ENCODE assay signal across 34 cellular contexts in genomic region chr16:80226499-80226898, GRCh38.
"Had no signal": no experiment of that assay in that cellular context is flagged by ENCODE, and none has a peak within 500 bp of the region (broad histone marks: within the 10 kb centered on the region; RNA-seq: fewer than 3 reads in every experiment).

No MANE protein-coding gene starts in this region.

- DNase-seq: Karpas-422, Kasumi-1, MG63, MM.1S, MV-4-11, NCI-H1048, NCI-H1092, NCI-H1092 treated with DMSO at 0.1 percent for 48 hours, NCI-H1105, NCI-H1105 treated with DMSO at 0.1 percent for 48 hours, NCI-H1417, NCI-H1417 treated with DMSO at 0.1 percent for 48 hours, NCI-H1436, NCI-H1436 treated with DMSO at 0.1 percent for 48 hours, NCI-H146, NCI-H1694, NCI-H1694 treated with DMSO at 0.1 percent for 48 hours, NCI-H187, NCI-H187 treated with DMSO at 0.1 percent for 48 hours, NCI-H1930, NCI-H2029, NCI-H2029 treated with DMSO at 0.1 percent for 48 hours, NCI-H2081, NCI-H2081 treated with DMSO at 0.1 percent for 48 hours, NCI-H2107, NCI-H2171, NCI-H2171 treated with DMSO at 0.1 percent for 48 hours, NCI-H2227 treated with DMSO at 0.1 percent for 48 hours, NCI-H226, NCI-H345, NCI-H446, NCI-H446 treated with DMSO at 0.1 percent for 48 hours, NCI-H510A, NCI-H510A treated with DMSO at 0.1 percent for 48 hours had no signal

- H3K27me3 ChIP-seq: MG63 had no signal

- H3K4me3 ChIP-seq: MG63 had no signal

- H3K36me3 ChIP-seq: MG63 had no signal

- H3K9me3 ChIP-seq: MG63 had no signal
